1 cellular context compared by ENCODE assay signal in genomic region chr4:54077812-54078211, GRCh38.
TF ChIP-seq lines count a peak whose summit lies in the region.

No MANE protein-coding gene starts in this region.

TF ChIP-seq in HepG2, 621 proteins besides CTCF, POLR2A, EP300 and RAD21:
- no peak for TF ChIP-seq KLF11 (CRISPR knock-in tag; IDR thresholded peaks at IDR 0.05)
- no peak for TF ChIP-seq CCAR2 (optimal IDR thresholded peaks at IDR 0.05; ENCODE audit: low read depth, low read length)
- TF ChIP-seq PITX1 (CRISPR knock-in tag; IDR thresholded peaks at IDR 0.05) = no peak
- no peak for TF ChIP-seq MIER3 (CRISPR knock-in tag; IDR thresholded peaks at IDR 0.05; ENCODE audit: borderline replicate concordance)
- TF ChIP-seq ZBTB8A (CRISPR knock-in tag; IDR thresholded peaks at IDR 0.05; ENCODE audit: borderline replicate concordance, low read depth) = no peak
- TF ChIP-seq, protein P1, sequence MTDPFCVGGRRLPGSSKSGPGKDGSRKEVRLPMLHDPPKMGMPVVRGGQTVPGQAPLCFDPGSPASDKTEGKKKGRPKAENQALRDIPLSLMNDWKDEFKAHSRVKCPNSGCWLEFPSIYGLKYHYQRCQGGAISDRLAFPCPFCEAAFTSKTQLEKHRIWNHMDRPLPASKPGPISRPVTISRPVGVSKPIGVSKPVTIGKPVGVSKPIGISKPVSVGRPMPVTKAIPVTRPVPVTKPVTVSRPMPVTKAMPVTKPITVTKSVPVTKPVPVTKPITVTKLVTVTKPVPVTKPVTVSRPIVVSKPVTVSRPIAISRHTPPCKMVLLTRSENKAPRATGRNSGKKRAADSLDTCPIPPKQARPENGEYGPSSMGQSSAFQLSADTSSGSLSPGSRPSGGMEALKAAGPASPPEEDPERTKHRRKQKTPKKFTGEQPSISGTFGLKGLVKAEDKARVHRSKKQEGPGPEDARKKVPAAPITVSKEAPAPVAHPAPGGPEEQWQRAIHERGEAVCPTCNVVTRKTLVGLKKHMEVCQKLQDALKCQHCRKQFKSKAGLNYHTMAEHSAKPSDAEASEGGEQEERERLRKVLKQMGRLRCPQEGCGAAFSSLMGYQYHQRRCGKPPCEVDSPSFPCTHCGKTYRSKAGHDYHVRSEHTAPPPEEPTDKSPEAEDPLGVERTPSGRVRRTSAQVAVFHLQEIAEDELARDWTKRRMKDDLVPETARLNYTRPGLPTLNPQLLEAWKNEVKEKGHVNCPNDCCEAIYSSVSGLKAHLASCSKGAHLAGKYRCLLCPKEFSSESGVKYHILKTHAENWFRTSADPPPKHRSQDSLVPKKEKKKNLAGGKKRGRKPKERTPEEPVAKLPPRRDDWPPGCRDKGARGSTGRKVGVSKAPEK (CRISPR knock-in tag; IDR thresholded peaks at IDR 0.05; ENCODE audit: borderline replicate concordance) = no peak
- no peak for TF ChIP-seq NFYB (CRISPR knock-in tag; IDR thresholded peaks at IDR 0.05)
- no peak for TF ChIP-seq THAP11 (CRISPR knock-in tag; IDR thresholded peaks at IDR 0.05)
- no peak for TF ChIP-seq ZNF572 (CRISPR knock-in tag; IDR thresholded peaks at IDR 0.05)
- no peak for TF ChIP-seq NFATC3 (CRISPR knock-in tag; IDR thresholded peaks at IDR 0.05)
- TF ChIP-seq ZNF546 (CRISPR knock-in tag; conservative IDR thresholded peaks at IDR 0.05) = no peak
- no peak for TF ChIP-seq ZNF441 (CRISPR knock-in tag; IDR thresholded peaks at IDR 0.05; ENCODE audit: borderline replicate concordance)
- TF ChIP-seq ZSCAN29 (CRISPR knock-in tag; conservative IDR thresholded peaks at IDR 0.05) = no peak
- TF ChIP-seq ZNF556 (CRISPR knock-in tag; IDR thresholded peaks at IDR 0.05; ENCODE audit: borderline replicate concordance) = no peak
- TF ChIP-seq ETV5 (CRISPR knock-in tag; IDR thresholded peaks at IDR 0.05; ENCODE audit: borderline replicate concordance) = no peak
- TF ChIP-seq ETV6 (CRISPR knock-in tag; conservative IDR thresholded peaks at IDR 0.05) = no peak
- no peak for TF ChIP-seq SETDB1 (CRISPR knock-in tag; IDR thresholded peaks at IDR 0.05; ENCODE audit: borderline replicate concordance)
- TF ChIP-seq, protein P2, sequence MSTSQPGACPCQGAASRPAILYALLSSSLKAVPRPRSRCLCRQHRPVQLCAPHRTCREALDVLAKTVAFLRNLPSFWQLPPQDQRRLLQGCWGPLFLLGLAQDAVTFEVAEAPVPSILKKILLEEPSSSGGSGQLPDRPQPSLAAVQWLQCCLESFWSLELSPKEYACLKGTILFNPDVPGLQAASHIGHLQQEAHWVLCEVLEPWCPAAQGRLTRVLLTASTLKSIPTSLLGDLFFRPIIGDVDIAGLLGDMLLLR (CRISPR knock-in tag; IDR thresholded peaks at IDR 0.05) = no peak
